ENCODE assay signal across 1 cellular context in the genomic region with DNA sequence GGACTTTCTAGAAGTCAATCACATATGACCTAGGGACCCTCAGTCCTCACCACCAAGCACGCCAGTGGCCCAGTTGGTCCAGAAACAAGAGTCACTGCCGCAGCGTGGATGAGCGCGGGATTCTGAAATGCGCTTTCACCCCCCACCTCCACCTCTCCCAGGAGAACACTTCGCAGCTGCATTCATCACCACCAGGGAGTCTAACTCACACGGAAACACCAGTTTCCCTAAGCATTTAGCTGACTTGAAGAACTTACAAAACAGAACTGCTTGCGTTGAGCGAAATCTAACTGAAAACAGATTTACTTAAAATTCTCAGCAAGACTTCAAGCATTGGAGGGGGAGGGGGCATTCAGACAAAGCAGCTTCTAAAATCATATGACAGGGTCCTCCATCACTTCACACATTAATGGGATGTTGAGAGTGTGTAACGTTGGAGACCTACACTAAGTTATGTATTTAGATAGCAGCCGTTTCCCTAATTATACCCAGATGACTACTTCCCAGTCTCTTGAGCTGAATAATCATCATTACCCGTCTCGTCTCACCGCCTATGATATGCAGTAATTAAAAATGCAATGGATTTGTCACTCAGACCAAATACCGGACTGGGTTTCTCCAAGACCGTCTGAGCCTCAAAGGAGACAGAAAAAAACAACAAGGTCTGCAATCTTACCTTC.
TF ChIP-seq lines count a peak whose summit lies in the region.

No MANE protein-coding gene starts in this region.

TF ChIP-seq in IMR-90, 13 proteins besides CTCF, POLR2A, EP300 and RAD21 (continued from another document):
- TF ChIP-seq MAZ (IDR thresholded peaks at IDR 0.05; ENCODE audit: borderline replicate concordance, low read depth, low read length) (no peak), NFE2L2 (IDR thresholded peaks at IDR 0.05; ENCODE audit: low read depth, low read length) (no peak), MXI1 (IDR thresholded peaks at IDR 0.05; ENCODE audit: borderline replicate concordance, low read depth, low read length) (no peak), CHD1 (IDR thresholded peaks at IDR 0.05; ENCODE audit: low read depth, low read length) (no peak), SMC3 (IDR thresholded peaks at IDR 0.05; ENCODE audit: low read depth, low read length) (no peak)
- TF ChIP-seq, protein P1, sequence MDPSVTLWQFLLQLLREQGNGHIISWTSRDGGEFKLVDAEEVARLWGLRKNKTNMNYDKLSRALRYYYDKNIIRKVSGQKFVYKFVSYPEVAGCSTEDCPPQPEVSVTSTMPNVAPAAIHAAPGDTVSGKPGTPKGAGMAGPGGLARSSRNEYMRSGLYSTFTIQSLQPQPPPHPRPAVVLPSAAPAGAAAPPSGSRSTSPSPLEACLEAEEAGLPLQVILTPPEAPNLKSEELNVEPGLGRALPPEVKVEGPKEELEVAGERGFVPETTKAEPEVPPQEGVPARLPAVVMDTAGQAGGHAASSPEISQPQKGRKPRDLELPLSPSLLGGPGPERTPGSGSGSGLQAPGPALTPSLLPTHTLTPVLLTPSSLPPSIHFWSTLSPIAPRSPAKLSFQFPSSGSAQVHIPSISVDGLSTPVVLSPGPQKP (IDR thresholded peaks at IDR 0.05; ENCODE audit: borderline replicate concordance, low read depth, low read length): no peak
